ENCODE assay signal across 8 cellular contexts in genomic region chr19:46618670-46619231, GRCh38.
DNase-seq lines count a peak whose midpoint lies in the region; ATAC-seq lines count a peak whose summit lies in the region.

No MANE protein-coding gene starts in this region.

- ATAC-seq in stimulated activated memory B cell treated with anti-CD40 and anti-IgM and Interleukin-4, amounts not matched to agents 10 μg/mL and 1 μg/mL and 100 μg/mL, for 72 hours = peak; percentile 78
- ATAC-seq in HG03108 (IDR thresholded peaks at IDR 0.05; ENCODE audit: unreplicated experiment) (no peak), HG03571 (IDR thresholded peaks at IDR 0.05; ENCODE audit: unreplicated experiment) (no peak)

- H3K27me3 Mint-ChIP-seq in T-helper 1 cell treated with Interleukin-12 subunit alpha and Interleukin-12 subunit beta and Interleukin-4 antibody, amounts not matched to agents 30 μg/mL and 1 μg/mL, for 36 hours (ENCODE audit: low read depth) = no peaks in the 10 kb centered on the region
- H3K27me3 Mint-ChIP-seq in dendritic cell treated with granulocyte-macrophage colony-stimulating factor and Interleukin-4, amounts not matched to agents 40 ng/mL and 50 ng/mL, for 4 days = peaks cover 18% of the 10 kb centered on the region
- no peaks in the 10 kb centered on the region for H3K27me3 Mint-ChIP-seq in stimulated activated memory B cell treated with anti-CD40 and anti-IgM and Interleukin-4, amounts not matched to agents 10 μg/mL and 1 μg/mL and 100 μg/mL, for 72 hours

- H3K4me3 Mint-ChIP-seq in T-helper 1 cell treated with Interleukin-12 subunit alpha and Interleukin-12 subunit beta and Interleukin-4 antibody, amounts not matched to agents 30 μg/mL and 1 μg/mL, for 36 hours = peak overlapping the region; percentile 78
- no peak overlapping the region for H3K4me3 Mint-ChIP-seq in dendritic cell treated with granulocyte-macrophage colony-stimulating factor and Interleukin-4, amounts not matched to agents 40 ng/mL and 50 ng/mL, for 4 days
- peak overlapping the region; percentile 89 for H3K4me3 Mint-ChIP-seq in stimulated activated memory B cell treated with anti-CD40 and anti-IgM and Interleukin-4, amounts not matched to agents 10 μg/mL and 1 μg/mL and 100 μg/mL, for 72 hours

- intact Hi-C loops in dendritic cell treated with granulocyte-macrophage colony-stimulating factor and Interleukin-4, amounts not matched to agents 40 ng/mL and 50 ng/mL, for 4 days (cut with micrococcal nuclease) = no loop called here

- peaks cover 60% of the 10 kb centered on the region for H3K4me1 Mint-ChIP-seq in T-helper 1 cell treated with Interleukin-12 subunit alpha and Interleukin-12 subunit beta and Interleukin-4 antibody, amounts not matched to agents 30 μg/mL and 1 μg/mL, for 36 hours (ENCODE audit: low read depth)
- peaks cover 69% of the 10 kb centered on the region for H3K4me1 Mint-ChIP-seq in dendritic cell treated with granulocyte-macrophage colony-stimulating factor and Interleukin-4, amounts not matched to agents 40 ng/mL and 50 ng/mL, for 4 days (ENCODE audit: low read depth)
- peaks cover 72% of the 10 kb centered on the region for H3K4me1 Mint-ChIP-seq in stimulated activated memory B cell treated with anti-CD40 and anti-IgM and Interleukin-4, amounts not matched to agents 10 μg/mL and 1 μg/mL and 100 μg/mL, for 72 hours

- no peaks in the 10 kb centered on the region for H3K9me3 Mint-ChIP-seq in T-helper 1 cell treated with Interleukin-12 subunit alpha and Interleukin-12 subunit beta and Interleukin-4 antibody, amounts not matched to agents 30 μg/mL and 1 μg/mL, for 36 hours
- H3K9me3 Mint-ChIP-seq in dendritic cell treated with granulocyte-macrophage colony-stimulating factor and Interleukin-4, amounts not matched to agents 40 ng/mL and 50 ng/mL, for 4 days = no peaks in the 10 kb centered on the region
- H3K9me3 Mint-ChIP-seq in stimulated activated memory B cell treated with anti-CD40 and anti-IgM and Interleukin-4, amounts not matched to agents 10 μg/mL and 1 μg/mL and 100 μg/mL, for 72 hours = no peaks in the 10 kb centered on the region

- peaks cover 34% of the 10 kb centered on the region for H3K36me3 Mint-ChIP-seq in T-helper 1 cell treated with Interleukin-12 subunit alpha and Interleukin-12 subunit beta and Interleukin-4 antibody, amounts not matched to agents 30 μg/mL and 1 μg/mL, for 36 hours (ENCODE audit: low read depth)
- peaks cover 39% of the 10 kb centered on the region for H3K36me3 Mint-ChIP-seq in dendritic cell treated with granulocyte-macrophage colony-stimulating factor and Interleukin-4, amounts not matched to agents 40 ng/mL and 50 ng/mL, for 4 days (ENCODE audit: low read depth)
- peaks cover 43% of the 10 kb centered on the region for H3K36me3 Mint-ChIP-seq in stimulated activated memory B cell treated with anti-CD40 and anti-IgM and Interleukin-4, amounts not matched to agents 10 μg/mL and 1 μg/mL and 100 μg/mL, for 72 hours

- H3K27ac Mint-ChIP-seq in T-helper 1 cell treated with Interleukin-12 subunit alpha and Interleukin-12 subunit beta and Interleukin-4 antibody, amounts not matched to agents 30 μg/mL and 1 μg/mL, for 36 hours = peak overlapping the region; percentile 92
- peak overlapping the region; percentile 91 for H3K27ac Mint-ChIP-seq in dendritic cell treated with granulocyte-macrophage colony-stimulating factor and Interleukin-4, amounts not matched to agents 40 ng/mL and 50 ng/mL, for 4 days
- peak overlapping the region; percentile 95 for H3K27ac Mint-ChIP-seq in stimulated activated memory B cell treated with anti-CD40 and anti-IgM and Interleukin-4, amounts not matched to agents 10 μg/mL and 1 μg/mL and 100 μg/mL, for 72 hours

- DNase-seq in T-helper 1 cell = no peak
- peak; percentile 28 for DNase-seq in NCI-H146 (lab: John Stamatoyannopoulos, UW)
- DNase-seq in iPS-NIHi7 (ENCODE audit: extremely low spot score) = no peak
